In genomic region chr5:160787247-160787646, GRCh38 we compare ENCODE assay signal across 8 cellular contexts.
A peak's percentile ranks its signal among the peaks of the same experiment; 100 is the strongest.
DNase-seq lines count a peak whose midpoint lies in the region; ATAC-seq and TF ChIP-seq lines count a peak whose summit lies in the region.

No MANE protein-coding gene starts in this region.

- no peaks in the 10 kb centered on the region for H3K36me3 Mint-ChIP-seq in stimulated activated effector memory CD8-positive, alpha-beta T cell treated with anti-CD3 and anti-CD28 coated beads, Interleukin-12 subunit alpha, Interleukin-12 subunit beta, amount 100 ng/mL, for 72 hours
- H3K36me3 Mint-ChIP-seq in activated T-helper 1 cell treated with anti-CD3 and anti-CD28 coated beads, Interleukin-12 subunit alpha, Interleukin-12 subunit beta, Interleukin-2, Interleukin-4 antibody, amounts not matched to agents 30 ng/mL and 10 ng/mL and 1 ng/mL, durations not matched to agents 14 hours and 24 hours and 36 hours (ENCODE audit: low read depth): no peaks in the 10 kb centered on the region

- H3K4me2 ChIP-seq in OCI-LY1 (ENCODE audit: low read length): no peak overlapping the region

- H3K4me1 ChIP-seq in OCI-LY1 (ENCODE audit: insufficient read depth, low read length, severe bottlenecking) (no peaks in the 10 kb centered on the region), uterus (no peaks in the 10 kb centered on the region)

- ATAC-seq in GM19463 (IDR thresholded peaks at IDR 0.05; ENCODE audit: unreplicated experiment): peak; percentile 61
- ATAC-seq in stimulated activated effector memory CD8-positive, alpha-beta T cell treated with anti-CD3 and anti-CD28 coated beads, Interleukin-12 subunit alpha, Interleukin-12 subunit beta, amount 100 ng/mL, for 72 hours: no peak

- no peak overlapping the region for H3K4me3 ChIP-seq in OCI-LY1 (ENCODE audit: low read depth, low read length, poor library complexity, severe bottlenecking)
- no peak overlapping the region for H3K4me3 ChIP-seq in uterus
- H3K4me3 ChIP-seq in lower leg skin (ENCODE audit: low read depth, poor library complexity, severe bottlenecking): no peak overlapping the region

- no peaks in the 10 kb centered on the region for H3F3A ChIP-seq in OCI-LY1 (ENCODE audit: insufficient read depth, low read length)

- no peaks in the 10 kb centered on the region for H3K9me2 ChIP-seq in OCI-LY1 (ENCODE audit: low read depth, low read length)

- no peak overlapping the region for H2AFZ ChIP-seq in OCI-LY1 (ENCODE audit: low read length)

- 56 to 66% methylated on average over 4 of the region's 4 CpGs for WGBS in lower leg skin, 2 donors

- no peak overlapping the region for H3K9ac ChIP-seq in OCI-LY1 (ENCODE audit: low read length)

- H3K79me2 ChIP-seq in OCI-LY1 (ENCODE audit: insufficient read depth, low read length): no peaks in the 10 kb centered on the region

- intact Hi-C loops in uterus (cut with DNase I; ENCODE audit: low total_unique reads) (no loop called here), lower leg skin (cut with DNase I; ENCODE audit: low total_unique reads) (no loop called here)
- intact Hi-C loops in activated T-helper 1 cell treated with anti-CD3 and anti-CD28 coated beads, Interleukin-12 subunit alpha, Interleukin-12 subunit beta, Interleukin-2, Interleukin-4 antibody, amounts not matched to agents 30 ng/mL and 10 ng/mL and 1 ng/mL, durations not matched to agents 14 hours and 24 hours and 36 hours (cut with micrococcal nuclease): loop anchor here (1.0 kb wide), 2 partner anchors 279 to 349 kb away; no protein-coding TSS in a partner anchor

- H3K4me3 Mint-ChIP-seq in stimulated activated effector memory CD8-positive, alpha-beta T cell treated with anti-CD3 and anti-CD28 coated beads, Interleukin-12 subunit alpha, Interleukin-12 subunit beta, amount 100 ng/mL, for 72 hours: no peak overlapping the region
- H3K4me3 Mint-ChIP-seq in activated T-helper 1 cell treated with anti-CD3 and anti-CD28 coated beads, Interleukin-12 subunit alpha, Interleukin-12 subunit beta, Interleukin-2, Interleukin-4 antibody, amounts not matched to agents 30 ng/mL and 10 ng/mL and 1 ng/mL, durations not matched to agents 14 hours and 24 hours and 36 hours: no peak overlapping the region

- TF ChIP-seq POLR2A in uterus (IDR thresholded peaks at IDR 0.05) (no peak), lower leg skin (IDR thresholded peaks at IDR 0.05) (no peak)

- H3K27ac ChIP-seq in OCI-LY1 (ENCODE audit: low read depth, low read length, poor library complexity, severe bottlenecking) (no peak overlapping the region), uterus (no peak overlapping the region)

- DNase-seq in DMS53 (lab: John Stamatoyannopoulos, UW) (peak; percentile 90), iPS-NIHi7 (ENCODE audit: extremely low spot score) (peak; percentile 71), uterus (no peak), lower leg skin (ENCODE audit: low spot score in 2 of 2) (no peak)
- DNase-seq in stimulated activated effector memory CD8-positive, alpha-beta T cell treated with anti-CD3 and anti-CD28 coated beads, Interleukin-12 subunit alpha, Interleukin-12 subunit beta, amount 100 ng/mL, for 72 hours (ENCODE audit: low spot score in 2 of 2): no peak
- DNase-seq in activated T-helper 1 cell treated with anti-CD3 and anti-CD28 coated beads, Interleukin-12 subunit alpha, Interleukin-12 subunit beta, Interleukin-2, Interleukin-4 antibody, amounts not matched to agents 30 ng/mL and 10 ng/mL and 1 ng/mL, durations not matched to agents 14 hours and 24 hours and 36 hours (ENCODE audit: low spot score): no peak

- peak; percentile 45 for TF ChIP-seq CTCF in OCI-LY1 (IDR thresholded peaks at IDR 0.05; ENCODE audit: low read length)
- TF ChIP-seq CTCF in uterus (IDR thresholded peaks at IDR 0.05): no peak
- no peak for TF ChIP-seq CTCF in lower leg skin (IDR thresholded peaks at IDR 0.05)

- H3K36me3 ChIP-seq in OCI-LY1 (ENCODE audit: insufficient read depth, low read length): no peaks in the 10 kb centered on the region
- H3K36me3 ChIP-seq in uterus: no peaks in the 10 kb centered on the region

- no peaks in the 10 kb centered on the region for H4K20me1 ChIP-seq in OCI-LY1 (ENCODE audit: insufficient read depth, low read length)

- H3K9me3 ChIP-seq in OCI-LY1 (ENCODE audit: low read length) (no peaks in the 10 kb centered on the region), uterus (no peaks in the 10 kb centered on the region)

- peaks cover 2% of the 10 kb centered on the region for H3K27me3 Mint-ChIP-seq in activated T-helper 1 cell treated with anti-CD3 and anti-CD28 coated beads, Interleukin-12 subunit alpha, Interleukin-12 subunit beta, Interleukin-2, Interleukin-4 antibody, amounts not matched to agents 30 ng/mL and 10 ng/mL and 1 ng/mL, durations not matched to agents 14 hours and 24 hours and 36 hours (ENCODE audit: insufficient read depth)

- no peaks in the 10 kb centered on the region for H3K4me1 Mint-ChIP-seq in stimulated activated effector memory CD8-positive, alpha-beta T cell treated with anti-CD3 and anti-CD28 coated beads, Interleukin-12 subunit alpha, Interleukin-12 subunit beta, amount 100 ng/mL, for 72 hours
- no peaks in the 10 kb centered on the region for H3K4me1 Mint-ChIP-seq in activated T-helper 1 cell treated with anti-CD3 and anti-CD28 coated beads, Interleukin-12 subunit alpha, Interleukin-12 subunit beta, Interleukin-2, Interleukin-4 antibody, amounts not matched to agents 30 ng/mL and 10 ng/mL and 1 ng/mL, durations not matched to agents 14 hours and 24 hours and 36 hours (ENCODE audit: low read depth)

- H3K9me3 Mint-ChIP-seq in stimulated activated effector memory CD8-positive, alpha-beta T cell treated with anti-CD3 and anti-CD28 coated beads, Interleukin-12 subunit alpha, Interleukin-12 subunit beta, amount 100 ng/mL, for 72 hours: no peaks in the 10 kb centered on the region
- H3K9me3 Mint-ChIP-seq in activated T-helper 1 cell treated with anti-CD3 and anti-CD28 coated beads, Interleukin-12 subunit alpha, Interleukin-12 subunit beta, Interleukin-2, Interleukin-4 antibody, amounts not matched to agents 30 ng/mL and 10 ng/mL and 1 ng/mL, durations not matched to agents 14 hours and 24 hours and 36 hours: no peaks in the 10 kb centered on the region

- H3K27ac Mint-ChIP-seq in stimulated activated effector memory CD8-positive, alpha-beta T cell treated with anti-CD3 and anti-CD28 coated beads, Interleukin-12 subunit alpha, Interleukin-12 subunit beta, amount 100 ng/mL, for 72 hours: no peak overlapping the region
- no peak overlapping the region for H3K27ac Mint-ChIP-seq in activated T-helper 1 cell treated with anti-CD3 and anti-CD28 coated beads, Interleukin-12 subunit alpha, Interleukin-12 subunit beta, Interleukin-2, Interleukin-4 antibody, amounts not matched to agents 30 ng/mL and 10 ng/mL and 1 ng/mL, durations not matched to agents 14 hours and 24 hours and 36 hours

- H3K27me3 ChIP-seq in OCI-LY1 (ENCODE audit: insufficient read depth, low read length) (no peaks in the 10 kb centered on the region; the same call in 1 of the 2 replicates), uterus (no peaks in the 10 kb centered on the region)

Comparison
In these comparisons a context has a peak if more than half of its experiments do, and no peak if none do; other contexts are left out.
1. DNase-seq: peak in DMS53 (single experiment) and iPS-NIHi7 (single experiment); none in stimulated activated effector memory CD8-positive, alpha-beta T cell treated with anti-CD3 and anti-CD28 coated beads, Interleukin-12 subunit alpha, Interleukin-12 subunit beta, amount 100 ng/mL, for 72 hours (0 of 2), uterus (0 of 2), activated T-helper 1 cell treated with anti-CD3 and anti-CD28 coated beads, Interleukin-12 subunit alpha, Interleukin-12 subunit beta, Interleukin-2, Interleukin-4 antibody, amounts not matched to agents 30 ng/mL and 10 ng/mL and 1 ng/mL, durations not matched to agents 14 hours and 24 hours and 36 hours (single experiment) and lower leg skin (0 of 2).